Comparison of ENCODE assay signal across 8 cellular contexts in the genomic region with DNA sequence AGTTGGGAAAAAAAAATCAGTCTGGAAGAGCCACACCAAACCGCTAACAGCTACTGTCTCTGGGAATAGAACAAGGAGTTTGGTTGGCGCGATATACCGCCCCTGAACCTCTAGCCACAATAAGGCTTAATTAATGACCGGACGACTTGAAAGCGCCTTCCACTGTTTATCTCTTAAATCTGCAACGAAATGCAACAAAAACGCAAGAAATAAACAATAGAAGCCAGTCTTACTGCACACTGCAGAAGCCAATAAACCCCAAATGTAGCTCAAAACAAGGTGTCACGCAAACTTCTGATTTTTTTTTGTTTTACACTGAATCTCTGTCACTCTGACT. TPM values are rescaled to one million over a fixed set of nuclear protein-coding genes. Genes with fewer than 3 reads are reported as not detected.
DNase-seq lines count a peak whose midpoint lies in the region; ATAC-seq and TF ChIP-seq lines count a peak whose summit lies in the region.

No MANE protein-coding gene starts in this region.

- H3K9ac ChIP-seq in iPS-15b (ENCODE audit: low read depth, low read length) = peak overlapping the region; percentile 79

- H3K9me3 ChIP-seq in iPS-15b (ENCODE audit: control insufficient read depth, insufficient read depth, low read length) = no peaks in the 10 kb centered on the region
- H3K9me3 ChIP-seq in stomach = no peaks in the 10 kb centered on the region

- H3K27ac ChIP-seq in stomach = peak overlapping the region; percentile 89 to 96 (median 91)

- H3K9me3 Mint-ChIP-seq in activated T-cell treated with anti-CD3 and anti-CD28 coated beads, Interleukin-2, amount 50 U/mL, for 24 hours = no peaks in the 10 kb centered on the region
- H3K9me3 Mint-ChIP-seq in activated naive CD8-positive, alpha-beta T cell treated with anti-CD3 and anti-CD28 coated beads for 36 hours = no peaks in the 10 kb centered on the region

- peak overlapping the region; percentile 88 for H3K4me3 Mint-ChIP-seq in activated T-cell treated with anti-CD3 and anti-CD28 coated beads, Interleukin-2, amount 50 U/mL, for 24 hours
- H3K4me3 Mint-ChIP-seq in activated naive CD8-positive, alpha-beta T cell treated with anti-CD3 and anti-CD28 coated beads for 36 hours = peak overlapping the region; percentile 89

- TF ChIP-seq POLR2A in stomach (IDR thresholded peaks at IDR 0.05) = no peak

- 0 to 3% (median 0%) methylated on average over 10 of the region's 10 CpGs for WGBS in stomach, 5 donors

- no peak for TF ChIP-seq CTCF in stomach (IDR thresholded peaks at IDR 0.05)

- ATAC-seq in GM18861 (IDR thresholded peaks at IDR 0.05; ENCODE audit: unreplicated experiment) = no peak
- no peak for ATAC-seq in GM18520 (IDR thresholded peaks at IDR 0.05; ENCODE audit: unreplicated experiment)

- H3K4me1 Mint-ChIP-seq in activated T-cell treated with anti-CD3 and anti-CD28 coated beads, Interleukin-2, amount 50 U/mL, for 24 hours (ENCODE audit: low read depth) = peaks cover 52% of the 10 kb centered on the region
- H3K4me1 Mint-ChIP-seq in activated naive CD8-positive, alpha-beta T cell treated with anti-CD3 and anti-CD28 coated beads for 36 hours = peaks cover 40% of the 10 kb centered on the region

- peak overlapping the region; percentile 100 for H3K27ac Mint-ChIP-seq in activated T-cell treated with anti-CD3 and anti-CD28 coated beads, Interleukin-2, amount 50 U/mL, for 24 hours
- H3K27ac Mint-ChIP-seq in activated naive CD8-positive, alpha-beta T cell treated with anti-CD3 and anti-CD28 coated beads for 36 hours = peak overlapping the region; percentile 100

- no peak for TF ChIP-seq EP300 in stomach (IDR thresholded peaks at IDR 0.05)

- H3K27me3 Mint-ChIP-seq in activated T-cell treated with anti-CD3 and anti-CD28 coated beads, Interleukin-2, amount 50 U/mL, for 24 hours = no peaks in the 10 kb centered on the region
- H3K27me3 Mint-ChIP-seq in activated naive CD8-positive, alpha-beta T cell treated with anti-CD3 and anti-CD28 coated beads for 36 hours = no peaks in the 10 kb centered on the region

- intact Hi-C loops in stomach (cut with DNase I; ENCODE audit: low total_unique reads) = no loop called here

- no peaks in the 10 kb centered on the region for H3K27me3 ChIP-seq in iPS-15b (ENCODE audit: control insufficient read depth, insufficient read depth, low read length)
- H3K27me3 ChIP-seq in stomach = no peaks in the 10 kb centered on the region

- H3K4me3 ChIP-seq in iPS-15b (ENCODE audit: low read depth, low read length) (peak overlapping the region; percentile 45), stomach (peak overlapping the region; percentile 46 to 58 (median 51))

- no peaks in the 10 kb centered on the region for H3K4me1 ChIP-seq in iPS-15b (ENCODE audit: control insufficient read depth, insufficient read depth, low read length)
- H3K4me1 ChIP-seq in stomach = peaks cover 15 to 40% (median 28%) of the 10 kb centered on the region in 4 donors

- H3K36me3 Mint-ChIP-seq in activated T-cell treated with anti-CD3 and anti-CD28 coated beads, Interleukin-2, amount 50 U/mL, for 24 hours (ENCODE audit: low read depth) = peaks cover 24% of the 10 kb centered on the region
- H3K36me3 Mint-ChIP-seq in activated naive CD8-positive, alpha-beta T cell treated with anti-CD3 and anti-CD28 coated beads for 36 hours = peaks cover 10% of the 10 kb centered on the region

- no peak for DNase-seq in activated T-cell treated with anti-CD3 and anti-CD28 coated beads, Interleukin-2, amount 50 U/mL, for 24 hours
- no peak for DNase-seq in activated T-cell treated with anti-CD3 and anti-CD28 coated beads for 4 hours
- DNase-seq in activated naive CD8-positive, alpha-beta T cell treated with anti-CD3 and anti-CD28 coated beads for 36 hours = no peak
- no peak for DNase-seq in stomach
- no peak for DNase-seq in NK-92 treated with Interleukin-12 subunit alpha and Interleukin-12 subunit beta, amount 100 ng/mL, for 24 hours (lab: John Stamatoyannopoulos, UW)

- H3K36me3 ChIP-seq in iPS-15b (ENCODE audit: control insufficient read depth, insufficient read depth, low read length) (no peaks in the 10 kb centered on the region), stomach (no peaks in the 10 kb centered on the region)

RNA-seq across cellular contexts. Expression of a gene that starts 10.9 kb away (rescaled TPM):
- 1 to 10 TPM; 6.0 to 8.1 TPM for total RNA-seq in activated naive CD8-positive, alpha-beta T cell treated with anti-CD3 and anti-CD28 coated beads for 36 hours
- total RNA-seq in stomach = 1 to 10 TPM in 2 of 5 donors, under 1 TPM in 1, not detected in 2; 0.89 to 4.1 (median 2.9) TPM
- polyA plus RNA-seq in stomach = 1 to 10 TPM; 1.4 to 2.9 (median 2.8) TPM

RNA-seq across cellular contexts. Expression of a gene that starts 12.1 kb away (rescaled TPM):
- 1 to 10 TPM in 1 of 2 experiments, under 1 TPM in 1; 0.70 to 1.0 TPM for total RNA-seq in activated naive CD8-positive, alpha-beta T cell treated with anti-CD3 and anti-CD28 coated beads for 36 hours
- 10 to 100 TPM in 1 of 5 donors, not detected in 4; 25.5 TPM for total RNA-seq in stomach
- polyA plus RNA-seq in stomach = 1 to 10 TPM in 1 of 3 donors, under 1 TPM in 2; 0.38 to 4.4 (median 0.50) TPM

RNA-seq across cellular contexts. Expression of a gene that starts 19.0 kb away (rescaled TPM):
- total RNA-seq in activated naive CD8-positive, alpha-beta T cell treated with anti-CD3 and anti-CD28 coated beads for 36 hours = 10 to 100 TPM; 53.3 to 57.1 TPM
- total RNA-seq in stomach = 10 to 100 TPM in 4 of 5 donors, under 1 TPM in 1; 0.58 to 30.4 (median 24.3) TPM
- 10 to 100 TPM in 2 of 3 donors, 1 to 10 TPM in 1; 9.5 to 21.2 (median 13.5) TPM for polyA plus RNA-seq in stomach

RNA-seq across cellular contexts. Expression of a gene that starts 23.8 kb away (rescaled TPM):
- total RNA-seq in activated naive CD8-positive, alpha-beta T cell treated with anti-CD3 and anti-CD28 coated beads for 36 hours = 1 to 10 TPM; 1.0 to 1.4 TPM
- total RNA-seq in stomach = 1 to 10 TPM in 2 of 5 donors, under 1 TPM in 1, not detected in 2; under 0.01 to 2.3 (median 1.8) TPM
- polyA plus RNA-seq in stomach = under 1 TPM; 0.19 to 0.50 (median 0.31) TPM

RNA-seq across cellular contexts. Expression of a gene that starts 31.3 kb away (rescaled TPM):
- total RNA-seq in activated naive CD8-positive, alpha-beta T cell treated with anti-CD3 and anti-CD28 coated beads for 36 hours = 1 to 10 TPM; 1.5 to 1.8 TPM
- 10 to 100 TPM in 1 of 5 donors, under 1 TPM in 1, not detected in 3; 0.87 to 60.0 TPM for total RNA-seq in stomach
- under 1 TPM in 1 of 3 donors, not detected in 2; 0.35 TPM for polyA plus RNA-seq in stomach
